Comparison of ENCODE assay signal across 8 cellular contexts in genomic region chr7:30503273-30504212, GRCh38. TPM values are rescaled to one million over a fixed set of nuclear protein-coding genes. Genes with fewer than 3 reads are reported as not detected.
A peak's percentile ranks its signal among the peaks of the same experiment; 100 is the strongest.
DNase-seq lines count a peak whose midpoint lies in the region; ATAC-seq lines count a peak whose summit lies in the region.

No MANE protein-coding gene starts in this region.

- H3K9me3 Mint-ChIP-seq in activated T-cell treated with anti-CD3 and anti-CD28 coated beads, Interleukin-2, amount 50 U/mL, for 24 hours: peaks cover 3% of the 10 kb centered on the region
- peaks cover 4% of the 10 kb centered on the region for H3K9me3 Mint-ChIP-seq in activated T-helper 1 cell treated with anti-CD3 and anti-CD28 coated beads, Interleukin-12 subunit alpha, Interleukin-12 subunit beta, Interleukin-2, Interleukin-4 antibody, amounts not matched to agents 30 ng/mL and 10 ng/mL and 1 ng/mL, durations not matched to agents 14 hours and 24 hours and 36 hours

- H3K36me3 Mint-ChIP-seq in activated T-cell treated with anti-CD3 and anti-CD28 coated beads, Interleukin-2, amount 50 U/mL, for 24 hours (ENCODE audit: low read depth): peaks cover 59% of the 10 kb centered on the region
- peaks cover 31% of the 10 kb centered on the region for H3K36me3 Mint-ChIP-seq in activated T-helper 1 cell treated with anti-CD3 and anti-CD28 coated beads, Interleukin-12 subunit alpha, Interleukin-12 subunit beta, Interleukin-2, Interleukin-4 antibody, amounts not matched to agents 30 ng/mL and 10 ng/mL and 1 ng/mL, durations not matched to agents 14 hours and 24 hours and 36 hours (ENCODE audit: low read depth)

- no peaks in the 10 kb centered on the region for H3K36me3 ChIP-seq in thymus (ENCODE audit: control insufficient read depth, insufficient read depth)

- H3K27ac ChIP-seq in thymus (ENCODE audit: low read depth): no peak overlapping the region

- peaks cover 46% of the 10 kb centered on the region for H3K4me1 Mint-ChIP-seq in activated T-cell treated with anti-CD3 and anti-CD28 coated beads, Interleukin-2, amount 50 U/mL, for 24 hours (ENCODE audit: low read depth)
- peaks cover 53% of the 10 kb centered on the region for H3K4me1 Mint-ChIP-seq in activated T-helper 1 cell treated with anti-CD3 and anti-CD28 coated beads, Interleukin-12 subunit alpha, Interleukin-12 subunit beta, Interleukin-2, Interleukin-4 antibody, amounts not matched to agents 30 ng/mL and 10 ng/mL and 1 ng/mL, durations not matched to agents 14 hours and 24 hours and 36 hours (ENCODE audit: low read depth)

- H3K27ac Mint-ChIP-seq in activated T-cell treated with anti-CD3 and anti-CD28 coated beads, Interleukin-2, amount 50 U/mL, for 24 hours: peak overlapping the region; percentile 97
- peak overlapping the region; percentile 68 for H3K27ac Mint-ChIP-seq in activated T-helper 1 cell treated with anti-CD3 and anti-CD28 coated beads, Interleukin-12 subunit alpha, Interleukin-12 subunit beta, Interleukin-2, Interleukin-4 antibody, amounts not matched to agents 30 ng/mL and 10 ng/mL and 1 ng/mL, durations not matched to agents 14 hours and 24 hours and 36 hours

- ATAC-seq in HG03097 (IDR thresholded peaks at IDR 0.05; ENCODE audit: low FRiP score, unreplicated experiment): no peak
- no peak for ATAC-seq in GM18498 (IDR thresholded peaks at IDR 0.05; ENCODE audit: unreplicated experiment)
- ATAC-seq in GM21423 (IDR thresholded peaks at IDR 0.05; ENCODE audit: unreplicated experiment): no peak

- WGBS in thymus: 66% methylated on average over 15 of the region's 15 CpGs

- intact Hi-C loops in activated T-helper 1 cell treated with anti-CD3 and anti-CD28 coated beads, Interleukin-12 subunit alpha, Interleukin-12 subunit beta, Interleukin-2, Interleukin-4 antibody, amounts not matched to agents 30 ng/mL and 10 ng/mL and 1 ng/mL, durations not matched to agents 14 hours and 24 hours and 36 hours (cut with micrococcal nuclease): loop anchor here (1.0 to 10.0 kb wide), 8 partner anchors 25 to 1991 kb away; partner anchors contain the start of genes AVL9, GARS1, LSM5 and NOD1

- peak overlapping the region; percentile 83 for H3K4me3 Mint-ChIP-seq in activated T-cell treated with anti-CD3 and anti-CD28 coated beads, Interleukin-2, amount 50 U/mL, for 24 hours
- H3K4me3 Mint-ChIP-seq in activated T-helper 1 cell treated with anti-CD3 and anti-CD28 coated beads, Interleukin-12 subunit alpha, Interleukin-12 subunit beta, Interleukin-2, Interleukin-4 antibody, amounts not matched to agents 30 ng/mL and 10 ng/mL and 1 ng/mL, durations not matched to agents 14 hours and 24 hours and 36 hours: peak overlapping the region; percentile 87

- no peaks in the 10 kb centered on the region for H3K27me3 ChIP-seq in thymus (ENCODE audit: control insufficient read depth, insufficient read depth)

- no peak for DNase-seq in activated T-cell treated with anti-CD3 and anti-CD28 coated beads, Interleukin-2, amount 50 U/mL, for 24 hours
- DNase-seq in activated T-cell treated with anti-CD3 and anti-CD28 coated beads, Interleukin-2, amount 50 U/mL, for 1 hour: no peak
- no peak for DNase-seq in activated T-helper 1 cell treated with anti-CD3 and anti-CD28 coated beads, Interleukin-12 subunit alpha, Interleukin-12 subunit beta, Interleukin-2, Interleukin-4 antibody, amounts not matched to agents 30 ng/mL and 10 ng/mL and 1 ng/mL, durations not matched to agents 14 hours and 24 hours and 36 hours (ENCODE audit: low spot score)
- peak; percentile 3 for DNase-seq in iris pigment epithelial cell (ENCODE audit: low read depth)

- H3K9me3 ChIP-seq in thymus (ENCODE audit: control insufficient read depth): no peaks in the 10 kb centered on the region

- H3K4me3 ChIP-seq in thymus (ENCODE audit: low read length): peak overlapping the region; percentile 71

- peaks cover 11% of the 10 kb centered on the region for H3K4me1 ChIP-seq in thymus (ENCODE audit: control insufficient read depth, insufficient read depth, low read length)

- H3K27me3 Mint-ChIP-seq in activated T-cell treated with anti-CD3 and anti-CD28 coated beads, Interleukin-2, amount 50 U/mL, for 24 hours: no peaks in the 10 kb centered on the region
- H3K27me3 Mint-ChIP-seq in activated T-helper 1 cell treated with anti-CD3 and anti-CD28 coated beads, Interleukin-12 subunit alpha, Interleukin-12 subunit beta, Interleukin-2, Interleukin-4 antibody, amounts not matched to agents 30 ng/mL and 10 ng/mL and 1 ng/mL, durations not matched to agents 14 hours and 24 hours and 36 hours (ENCODE audit: insufficient read depth): no peaks in the 10 kb centered on the region

RNA-seq across cellular contexts. Expression of gene GGCT, which starts 1.1 kb away (rescaled TPM):
- total RNA-seq in activated T-helper 1 cell treated with anti-CD3 and anti-CD28 coated beads, Interleukin-12 subunit alpha, Interleukin-12 subunit beta, Interleukin-2, Interleukin-4 antibody, amounts not matched to agents 30 ng/mL and 10 ng/mL and 1 ng/mL, durations not matched to agents 14 hours and 24 hours and 36 hours: 75.4 and 79.0 TPM in 2 replicates
- polyA plus RNA-seq in thymus: 85.4 TPM

RNA-seq across cellular contexts. Expression of gene NOD1, which starts 25.0 kb away (rescaled TPM):
- total RNA-seq in activated T-helper 1 cell treated with anti-CD3 and anti-CD28 coated beads, Interleukin-12 subunit alpha, Interleukin-12 subunit beta, Interleukin-2, Interleukin-4 antibody, amounts not matched to agents 30 ng/mL and 10 ng/mL and 1 ng/mL, durations not matched to agents 14 hours and 24 hours and 36 hours: 9.1 and 13.1 TPM in 2 replicates
- 13.6 TPM for polyA plus RNA-seq in thymus
